In genomic region chr15:51380999-51381806, GRCh38 we compare ENCODE assay signal across 8 cellular contexts. TPM values are rescaled to one million over a fixed set of nuclear protein-coding genes. Genes with fewer than 3 reads are reported as not detected.
DNase-seq lines count a peak whose midpoint lies in the region; ATAC-seq and TF ChIP-seq lines count a peak whose summit lies in the region.

No MANE protein-coding gene starts in this region.

- DNase-seq in AG04449 (ENCODE audit: low read depth, low spot score) (no peak), GM12865 (ENCODE audit: low read depth) (peak; percentile 83), NCI-H1092 treated with DMSO at 0.1 percent for 48 hours (lab: John Stamatoyannopoulos, UW) (peak; percentile 49), T1000 (lab: John Stamatoyannopoulos, UW) (peak; percentile 50), esophagus squamous epithelium (lab: John Stamatoyannopoulos, UW) (no peak), naive B cell (peak; percentile 42)
- no peak for DNase-seq in stimulated activated naive CD4-positive, alpha-beta T cell (lab: John Stamatoyannopoulos, UW)

- peak; percentile 80 for ATAC-seq in HG02642 (IDR thresholded peaks at IDR 0.05; ENCODE audit: poor library complexity, unreplicated experiment)
- ATAC-seq in naive B cell (ENCODE audit: low read depth in 2 of 2): peak; percentile 45 to 66

- H3K36me3 Mint-ChIP-seq in naive B cell: no peaks in the 10 kb centered on the region

- H3K9me3 Mint-ChIP-seq in naive B cell: no peaks in the 10 kb centered on the region

- WGBS in esophagus squamous epithelium, 2 donors: 22 to 25% methylated on average over 13 to 14 of the region's 14 CpGs

- H3K27me3 Mint-ChIP-seq in naive B cell: peaks cover 11 to 32% (median 30%) of the 10 kb centered on the region in 3 donors

- H3K27ac Mint-ChIP-seq in naive B cell: peak overlapping the region in 1 of 6 donors; percentile 31

- TF ChIP-seq CTCF in AG04449 (IDR thresholded peaks at IDR 0.05; ENCODE audit: insufficient read depth, low read length, missing control alignments): peak; percentile 91
- peak; percentile 86 for TF ChIP-seq CTCF in GM12865 (IDR thresholded peaks at IDR 0.05; ENCODE audit: insufficient read depth, low read depth, low read length, missing control alignments)
- peak; percentile 53 to 87 (median 82) for TF ChIP-seq CTCF in esophagus squamous epithelium (IDR thresholded peaks at IDR 0.05)

- H3K4me3 Mint-ChIP-seq in naive B cell: no peak overlapping the region

- no peak for TF ChIP-seq POLR2A in esophagus squamous epithelium (IDR thresholded peaks at IDR 0.05)

- intact Hi-C loops in esophagus squamous epithelium (cut with DNase I): loop anchor here (5.0 kb wide), 1 partner anchor 104 kb away; no protein-coding TSS in a partner anchor

- no peak overlapping the region for H3K27ac ChIP-seq in esophagus squamous epithelium

- H3K36me3 ChIP-seq in esophagus squamous epithelium: no peaks in the 10 kb centered on the region

- POLR2A ChIA-PET in AG04449 (lab: Yijun Ruan, JAX): no interaction called here

- H3K27me3 ChIP-seq in esophagus squamous epithelium: peaks cover 0 to 18% (median 0%) of the 10 kb centered on the region in 4 donors

- H3K4me3 ChIP-seq in AG04449 (ENCODE audit: low read depth, low read length) (no peak overlapping the region), GM12865 (ENCODE audit: low read depth, low read length) (no peak overlapping the region), esophagus squamous epithelium (peak overlapping the region in 1 of 4 donors; percentile 12)

- H3K4me1 ChIP-seq in esophagus squamous epithelium: peaks cover 0 to 25% (median 7%) of the 10 kb centered on the region in 3 donors

- no peaks in the 10 kb centered on the region for H3K9me3 ChIP-seq in esophagus squamous epithelium

- CTCF ChIA-PET in AG04449 (lab: Yijun Ruan, JAX): interaction anchor here (0.7 to 9.7 kb wide), 30 partner anchors 13 to 248 kb away, joined by 3 to 220 read pairs (median 4); no protein-coding TSS in a partner anchor

- peaks cover 3 to 8% (median 6%) of the 10 kb centered on the region in 3 donors for H3K4me1 Mint-ChIP-seq in naive B cell

RNA-seq across cellular contexts. Expression of gene GLDN, which starts 39.7 kb away (rescaled TPM):
- total RNA-seq in esophagus squamous epithelium: 1 to 10 TPM in 1 of 4 donors, under 1 TPM in 3; 0.31 to 2.1 (median 0.74) TPM
- polyA plus RNA-seq in naive B cell (ENCODE audit: low read depth in 6 of 6): not detected

RNA-seq across cellular contexts. Expression of gene CYP19A1, which starts 42.8 kb away (rescaled TPM):
- under 1 TPM in 1 of 4 donors, not detected in 3; 0.38 TPM for total RNA-seq in esophagus squamous epithelium
- not detected for polyA plus RNA-seq in naive B cell (ENCODE audit: low read depth in 6 of 6)

Comparison
In these comparisons a context has a peak if more than half of its experiments do, and no peak if none do; other contexts are left out.
1. DNase-seq: peak in GM12865 (single experiment), NCI-H1092 treated with DMSO at 0.1 percent for 48 hours (single experiment), T1000 (single experiment) and naive B cell (single experiment); none in AG04449 (single experiment), esophagus squamous epithelium (single experiment) and stimulated activated naive CD4-positive, alpha-beta T cell (0 of 6).
2. Peak in every context shown above with its lines, with median percentiles within 50 percentile points of each other: CTCF ChIP-seq.